Comparison of ENCODE assay signal across 2 cellular contexts in genomic region chr6:150150821-150151646, GRCh38.
TF ChIP-seq lines count a peak whose summit lies in the region.

No MANE protein-coding gene starts in this region.

TF ChIP-seq in GM23338, 12 proteins besides CTCF, POLR2A, EP300 and RAD21:
- TF ChIP-seq NANOG (IDR thresholded peaks at IDR 0.05; ENCODE audit: borderline replicate concordance) = no peak
- TF ChIP-seq ZNF114 (CRISPR knock-in tag; IDR thresholded peaks at IDR 0.05) = no peak
- no peak for TF ChIP-seq CREB1 (CRISPR knock-in tag; IDR thresholded peaks at IDR 0.05; ENCODE audit: low read depth)
- no peak for TF ChIP-seq ETS1 (IDR thresholded peaks at IDR 0.05)
- TF ChIP-seq JUNB (IDR thresholded peaks at IDR 0.05; ENCODE audit: unreplicated experiment) = no peak
- TF ChIP-seq ZNF462 (CRISPR knock-in tag; IDR thresholded peaks at IDR 0.05) = no peak
- no peak for TF ChIP-seq ZNF331 (CRISPR knock-in tag; IDR thresholded peaks at IDR 0.05; ENCODE audit: low read depth)
- no peak for TF ChIP-seq EZH2 (IDR thresholded peaks at IDR 0.05; ENCODE audit: low read depth, unreplicated experiment)
- no peak for TF ChIP-seq STAT1 (IDR thresholded peaks at IDR 0.05; ENCODE audit: unreplicated experiment)

TF ChIP-seq in K562, 482 proteins besides CTCF, POLR2A, EP300 and RAD21 (continues in another document):
- TF ChIP-seq ZNF146 (CRISPR knock-in tag; IDR thresholded peaks at IDR 0.05; ENCODE audit: unreplicated experiment) = no peak
- peak; percentile 84 for TF ChIP-seq CC2D1A (IDR thresholded peaks at IDR 0.05)
- no peak for TF ChIP-seq KLF13 (tag; IDR thresholded peaks at IDR 0.05; ENCODE audit: borderline replicate concordance, low read depth)
- TF ChIP-seq L3MBTL2 (IDR thresholded peaks at IDR 0.05) = peak; percentile 77; the same call in 1 of the 2 replicates
- TF ChIP-seq ZNF764 (CRISPR knock-in tag; IDR thresholded peaks at IDR 0.05; ENCODE audit: low read depth) = no peak
- no peak for TF ChIP-seq ID3 (CRISPR knock-in tag; IDR thresholded peaks at IDR 0.05)
- TF ChIP-seq ID3 (tag; IDR thresholded peaks at IDR 0.05) = peak; percentile 88
- no peak for TF ChIP-seq CUX1 (CRISPR knock-in tag; IDR thresholded peaks at IDR 0.05)
- no peak for TF ChIP-seq CBX8 (IDR thresholded peaks at IDR 0.05; ENCODE audit: borderline replicate concordance, extremely low read depth, low read depth, low read length, poor library complexity, severe bottlenecking)
- TF ChIP-seq ZNF830 (CRISPR knock-in tag; IDR thresholded peaks at IDR 0.05) = no peak
- no peak for TF ChIP-seq POLR3A (IDR thresholded peaks at IDR 0.05; ENCODE audit: borderline replicate concordance, extremely low read depth, insufficient read depth, insufficient read length)
- no peak for TF ChIP-seq HMGXB4 (CRISPR knock-in tag; IDR thresholded peaks at IDR 0.05)
- TF ChIP-seq NFYB (IDR thresholded peaks at IDR 0.05; ENCODE audit: extremely low read depth, insufficient read length) = no peak
- TF ChIP-seq ZNF79 (CRISPR knock-in tag; IDR thresholded peaks at IDR 0.05; ENCODE audit: low read depth) = no peak
- no peak for TF ChIP-seq KAT2B (IDR thresholded peaks at IDR 0.05; ENCODE audit: low read depth, low read length)
- 0 out of 2 replicates have a peak, but pooled peaks have one; percentile 18 for TF ChIP-seq RAD51 (IDR thresholded peaks at IDR 0.05; ENCODE audit: borderline replicate concordance, low read depth)
- no peak for TF ChIP-seq ZNF133 (CRISPR knock-in tag; IDR thresholded peaks at IDR 0.05)
- TF ChIP-seq CCNT2 (IDR thresholded peaks at IDR 0.05; ENCODE audit: borderline replicate concordance, extremely low read depth, insufficient read length, low read depth, low read length) = peak; percentile 62
- TF ChIP-seq FOXK1 (CRISPR knock-in tag; IDR thresholded peaks at IDR 0.05; ENCODE audit: borderline replicate concordance) = peak; percentile 7; the same call in 1 of the 2 replicates
- TF ChIP-seq MBD1 (CRISPR knock-in tag; IDR thresholded peaks at IDR 0.05) = no peak
- TF ChIP-seq SP2 (IDR thresholded peaks at IDR 0.05; ENCODE audit: extremely low read depth, low read depth, low read length, poor library complexity, severe bottlenecking) = no peak
- no peak for TF ChIP-seq IRF1 (CRISPR knock-in tag; IDR thresholded peaks at IDR 0.05; ENCODE audit: borderline replicate concordance)
- peak; percentile 88 for TF ChIP-seq MEF2D (tag; conservative IDR thresholded peaks at IDR 0.05; ENCODE audit: low read depth)
- no peak for TF ChIP-seq ZNF518B (CRISPR knock-in tag; IDR thresholded peaks at IDR 0.05)
- TF ChIP-seq MAFG (tag; conservative IDR thresholded peaks at IDR 0.05) = peak; percentile 50
- TF ChIP-seq RNF219 (CRISPR knock-in tag; IDR thresholded peaks at IDR 0.05) = no peak
- TF ChIP-seq KDM4B (IDR thresholded peaks at IDR 0.05; ENCODE audit: borderline replicate concordance in 2 of 2, low read depth in 1 of 2) = no peak
- TF ChIP-seq ZNF324 (CRISPR knock-in tag; IDR thresholded peaks at IDR 0.05) = no peak
- TF ChIP-seq BMI1 (IDR thresholded peaks at IDR 0.05; ENCODE audit: low read length) = no peak
- TF ChIP-seq ZBTB2 (IDR thresholded peaks at IDR 0.05) = peak; percentile 79
- TF ChIP-seq THRB (CRISPR knock-in tag; conservative IDR thresholded peaks at IDR 0.05) = peak; percentile 88
- TF ChIP-seq ZNF740 (CRISPR knock-in tag; IDR thresholded peaks at IDR 0.05) = no peak
- TF ChIP-seq ZNF740 (tag; IDR thresholded peaks at IDR 0.05) = no peak
- TF ChIP-seq ARHGAP35 (IDR thresholded peaks at IDR 0.05; ENCODE audit: partially characterized antibody) = peak; percentile 83
